In the genomic region with DNA sequence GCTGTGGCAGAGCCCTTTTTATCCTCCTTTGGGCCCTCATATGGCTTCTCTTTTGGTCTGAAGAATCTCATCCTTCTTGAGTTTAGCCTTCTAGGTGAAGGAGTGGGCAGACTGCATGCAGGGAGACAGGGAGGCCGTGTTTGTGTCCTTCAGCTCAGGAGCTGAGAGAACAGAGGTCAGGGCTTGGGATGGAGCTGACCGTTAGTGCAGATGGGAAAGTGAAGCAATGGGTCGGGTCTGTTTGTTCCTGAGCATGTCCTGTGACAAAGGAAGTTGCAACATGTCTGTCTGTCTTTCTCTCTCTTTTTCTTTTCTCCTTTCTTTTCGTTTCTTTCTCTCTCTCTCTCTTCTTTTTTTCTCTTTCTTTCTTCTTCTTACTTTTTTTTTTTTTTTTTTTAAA, we compare ENCODE assay signal across 11 cellular contexts. TPM values are rescaled to one million over a fixed set of nuclear protein-coding genes. Genes with fewer than 3 reads are reported as not detected.
A peak's percentile ranks its signal among the peaks of the same experiment; 100 is the strongest.
DNase-seq lines count a peak whose midpoint lies in the region; ATAC-seq, FAIRE-seq and TF ChIP-seq lines count a peak whose summit lies in the region.
"Had no signal": no experiment of that assay in that cellular context is flagged by ENCODE, and none has a peak within 500 bp of the region (broad histone marks: within the 10 kb centered on the region; RNA-seq: fewer than 3 reads in every experiment).

No MANE protein-coding gene starts in this region.

- peaks cover 63% of the 10 kb centered on the region for H3K4me1 ChIP-seq in adipocyte (ENCODE audit: control insufficient read depth, insufficient read depth, low read length)
- peaks cover 15 to 99% of the 10 kb centered on the region in 2 donors for H3K4me1 ChIP-seq in left lung
- H3K4me1 ChIP-seq in tibial artery, result peaks cover 7 to 97% (median 63%) of the 10 kb centered on the region in 4 donors
- H3K4me1 ChIP-seq in small intestine (ENCODE audit: control insufficient read depth in 2 of 2, insufficient read depth in 1 of 2, low read depth in 1 of 2, low read length in 1 of 2), result peaks cover 2 to 27% of the 10 kb centered on the region in 2 donors

- H3K27me3 Mint-ChIP-seq in activated T-cell treated with anti-CD3 and anti-CD28 coated beads, Interleukin-2, amount 50 U/mL, for 24 hours, result no peaks in the 10 kb centered on the region
- H3K27me3 Mint-ChIP-seq in activated T-cell treated with anti-CD3 and anti-CD28 coated beads, Interleukin-2, amount 50 U/mL, for 4 hours (ENCODE audit: low read depth), result no peaks in the 10 kb centered on the region
- H3K27me3 Mint-ChIP-seq: activated B cell treated with CpG ODN at 0.5 μM for 24 hours had no signal

- peak overlapping the region; percentile 57 for H3K4me3 ChIP-seq in adipocyte (ENCODE audit: low read length)
- no peak overlapping the region for H3K4me3 ChIP-seq in left lung
- H3K4me3 ChIP-seq in tibial artery, result no peak overlapping the region
- H3K4me3 ChIP-seq in small intestine (ENCODE audit: low read depth in 1 of 2, low read length in 2 of 2), result no peak overlapping the region
- H3K4me3 ChIP-seq: ascending aorta had no signal

- 49 to 56% (median 53%) methylated on average over 4 of the region's 4 CpGs for WGBS in small intestine, 3 donors

- DNase-seq in activated T-cell treated with anti-CD3 and anti-CD28 coated beads, Interleukin-2, amount 50 U/mL, for 24 hours, result no peak
- DNase-seq in activated T-cell treated with anti-CD3 and anti-CD28 coated beads, Interleukin-2, amount 50 U/mL, for 4 hours, result no peak
- peak; percentile 48 for DNase-seq in adipocyte (ENCODE audit: low read depth)
- no peak for DNase-seq in left lung
- DNase-seq in tibial artery, result peak; percentile 70 to 73
- no peak for DNase-seq in small intestine
- no peak for DNase-seq in NCI-H1694 treated with DMSO at 0.1 percent for 48 hours (lab: John Stamatoyannopoulos, UW)

- peaks cover 39% of the 10 kb centered on the region for H3K36me3 Mint-ChIP-seq in activated T-cell treated with anti-CD3 and anti-CD28 coated beads, Interleukin-2, amount 50 U/mL, for 24 hours (ENCODE audit: low read depth)
- peaks cover 33% of the 10 kb centered on the region for H3K36me3 Mint-ChIP-seq in activated T-cell treated with anti-CD3 and anti-CD28 coated beads, Interleukin-2, amount 50 U/mL, for 4 hours (ENCODE audit: insufficient read depth)

- H3K27ac Mint-ChIP-seq in activated T-cell treated with anti-CD3 and anti-CD28 coated beads, Interleukin-2, amount 50 U/mL, for 24 hours, result peak overlapping the region; percentile 70
- H3K27ac Mint-ChIP-seq: activated B cell treated with CpG ODN at 0.5 μM for 24 hours had no signal

- H3K27ac ChIP-seq in left lung (peak overlapping the region in 1 of 2 donors; percentile 85), tibial artery (peak overlapping the region; percentile 36 to 49), small intestine (ENCODE audit: low read depth in 1 of 2, low read length in 1 of 2) (peak overlapping the region in 1 of 2 donors; percentile 53)
- H3K27ac ChIP-seq: ascending aorta had no signal

- no peak for TF ChIP-seq CTCF in left lung (IDR thresholded peaks at IDR 0.05)
- no peak for TF ChIP-seq CTCF in tibial artery (IDR thresholded peaks at IDR 0.05)

- peaks cover 12% of the 10 kb centered on the region for H3K36me3 ChIP-seq in adipocyte (ENCODE audit: control insufficient read depth, insufficient read depth, low read length, severe bottlenecking)
- H3K36me3 ChIP-seq in left lung, result no peaks in the 10 kb centered on the region
- H3K36me3 ChIP-seq in tibial artery, result peaks cover 0 to 16% (median 0%) of the 10 kb centered on the region in 3 donors
- H3K36me3 ChIP-seq in small intestine (ENCODE audit: control insufficient read depth in 2 of 2, insufficient read depth in 2 of 2, low read length in 2 of 2), result no peaks in the 10 kb centered on the region

- intact Hi-C loops in left lung (cut with DNase I), result no loop called here
- intact Hi-C loops in tibial artery (cut with DNase I; ENCODE audit: low total_unique reads), result no loop called here

- ATAC-seq in activated T-cell treated with anti-CD3 and anti-CD28 coated beads, Interleukin-2, amount 50 U/mL, for 4 hours, result no peak
- ATAC-seq in left lung, result peak; percentile 45
- ATAC-seq in SK-N-SH treated with all-trans-retinoic acid at 6 μM for 48 hours, result no peak
- ATAC-seq: esophagus mucosa had no signal

- peaks cover 90% of the 10 kb centered on the region for H3K4me1 Mint-ChIP-seq in activated T-cell treated with anti-CD3 and anti-CD28 coated beads, Interleukin-2, amount 50 U/mL, for 24 hours (ENCODE audit: low read depth)
- peaks cover 82% of the 10 kb centered on the region for H3K4me1 Mint-ChIP-seq in activated T-cell treated with anti-CD3 and anti-CD28 coated beads, Interleukin-2, amount 50 U/mL, for 4 hours (ENCODE audit: low read depth)

- H3K27me3 ChIP-seq in adipocyte (replicated peaks; ENCODE audit: control insufficient read depth, insufficient read depth, low read length) (no peaks in the 10 kb centered on the region), left lung (no peaks in the 10 kb centered on the region), tibial artery (no peaks in the 10 kb centered on the region), small intestine (ENCODE audit: control insufficient read depth in 2 of 2, insufficient read depth in 2 of 2, low read length in 2 of 2) (no peaks in the 10 kb centered on the region)
- H3K27me3 ChIP-seq: ascending aorta had no signal

- H3K4me3 Mint-ChIP-seq in activated T-cell treated with anti-CD3 and anti-CD28 coated beads, Interleukin-2, amount 50 U/mL, for 24 hours, result no peak overlapping the region
- no peak overlapping the region for H3K4me3 Mint-ChIP-seq in activated T-cell treated with anti-CD3 and anti-CD28 coated beads, Interleukin-2, amount 50 U/mL, for 4 hours
- H3K4me3 Mint-ChIP-seq: activated B cell treated with CpG ODN at 0.5 μM for 24 hours had no signal

- H3K9me3 ChIP-seq in adipocyte (ENCODE audit: control insufficient read depth, low read length) (no peaks in the 10 kb centered on the region), left lung (no peaks in the 10 kb centered on the region), tibial artery (no peaks in the 10 kb centered on the region), small intestine (ENCODE audit: control insufficient read depth, low read depth) (no peaks in the 10 kb centered on the region)
- H3K9me3 ChIP-seq: ascending aorta had no signal

- no peaks in the 10 kb centered on the region for H3K9me3 Mint-ChIP-seq in activated T-cell treated with anti-CD3 and anti-CD28 coated beads, Interleukin-2, amount 50 U/mL, for 24 hours
- H3K9me3 Mint-ChIP-seq in activated T-cell treated with anti-CD3 and anti-CD28 coated beads, Interleukin-2, amount 50 U/mL, for 4 hours, result no peaks in the 10 kb centered on the region
- H3K9me3 Mint-ChIP-seq: activated B cell treated with CpG ODN at 0.5 μM for 24 hours had no signal

- FAIRE-seq in small intestine (lab: Jason Lieb, UNC), result no peak

- peak overlapping the region; percentile 23 for H3K9ac ChIP-seq in adipocyte (ENCODE audit: low read length)

TF ChIP-seq in SK-N-SH treated with all-trans-retinoic acid at 6 μM for 48 hours, 23 proteins besides CTCF, POLR2A, EP300 and RAD21 (continues in another document):
- TF ChIP-seq, protein P1, sequence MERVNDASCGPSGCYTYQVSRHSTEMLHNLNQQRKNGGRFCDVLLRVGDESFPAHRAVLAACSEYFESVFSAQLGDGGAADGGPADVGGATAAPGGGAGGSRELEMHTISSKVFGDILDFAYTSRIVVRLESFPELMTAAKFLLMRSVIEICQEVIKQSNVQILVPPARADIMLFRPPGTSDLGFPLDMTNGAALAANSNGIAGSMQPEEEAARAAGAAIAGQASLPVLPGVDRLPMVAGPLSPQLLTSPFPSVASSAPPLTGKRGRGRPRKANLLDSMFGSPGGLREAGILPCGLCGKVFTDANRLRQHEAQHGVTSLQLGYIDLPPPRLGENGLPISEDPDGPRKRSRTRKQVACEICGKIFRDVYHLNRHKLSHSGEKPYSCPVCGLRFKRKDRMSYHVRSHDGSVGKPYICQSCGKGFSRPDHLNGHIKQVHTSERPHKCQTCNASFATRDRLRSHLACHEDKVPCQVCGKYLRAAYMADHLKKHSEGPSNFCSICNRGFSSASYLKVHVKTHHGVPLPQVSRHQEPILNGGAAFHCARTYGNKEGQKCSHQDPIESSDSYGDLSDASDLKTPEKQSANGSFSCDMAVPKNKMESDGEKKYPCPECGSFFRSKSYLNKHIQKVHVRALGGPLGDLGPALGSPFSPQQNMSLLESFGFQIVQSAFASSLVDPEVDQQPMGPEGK (CRISPR knock-in tag; IDR thresholded peaks at IDR 0.05; ENCODE audit: borderline replicate concordance), result no peak
- TF ChIP-seq, protein P2, sequence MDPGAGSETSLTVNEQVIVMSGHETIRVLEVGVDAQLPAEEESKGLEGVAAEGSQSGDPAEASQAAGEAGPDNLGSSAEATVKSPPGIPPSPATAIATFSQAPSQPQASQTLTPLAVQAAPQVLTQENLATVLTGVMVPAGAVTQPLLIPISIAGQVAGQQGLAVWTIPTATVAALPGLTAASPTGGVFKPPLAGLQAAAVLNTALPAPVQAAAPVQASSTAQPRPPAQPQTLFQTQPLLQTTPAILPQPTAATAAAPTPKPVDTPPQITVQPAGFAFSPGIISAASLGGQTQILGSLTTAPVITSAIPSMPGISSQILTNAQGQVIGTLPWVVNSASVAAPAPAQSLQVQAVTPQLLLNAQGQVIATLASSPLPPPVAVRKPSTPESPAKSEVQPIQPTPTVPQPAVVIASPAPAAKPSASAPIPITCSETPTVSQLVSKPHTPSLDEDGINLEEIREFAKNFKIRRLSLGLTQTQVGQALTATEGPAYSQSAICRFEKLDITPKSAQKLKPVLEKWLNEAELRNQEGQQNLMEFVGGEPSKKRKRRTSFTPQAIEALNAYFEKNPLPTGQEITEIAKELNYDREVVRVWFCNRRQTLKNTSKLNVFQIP (CRISPR knock-in tag; IDR thresholded peaks at IDR 0.05; ENCODE audit: borderline replicate concordance, low read depth), result no peak
- TF ChIP-seq BACH2 (CRISPR knock-in tag; IDR thresholded peaks at IDR 0.05; ENCODE audit: borderline replicate concordance) (no peak), ZNF70 (CRISPR knock-in tag; IDR thresholded peaks at IDR 0.05) (no peak)
- TF ChIP-seq, protein P3, sequence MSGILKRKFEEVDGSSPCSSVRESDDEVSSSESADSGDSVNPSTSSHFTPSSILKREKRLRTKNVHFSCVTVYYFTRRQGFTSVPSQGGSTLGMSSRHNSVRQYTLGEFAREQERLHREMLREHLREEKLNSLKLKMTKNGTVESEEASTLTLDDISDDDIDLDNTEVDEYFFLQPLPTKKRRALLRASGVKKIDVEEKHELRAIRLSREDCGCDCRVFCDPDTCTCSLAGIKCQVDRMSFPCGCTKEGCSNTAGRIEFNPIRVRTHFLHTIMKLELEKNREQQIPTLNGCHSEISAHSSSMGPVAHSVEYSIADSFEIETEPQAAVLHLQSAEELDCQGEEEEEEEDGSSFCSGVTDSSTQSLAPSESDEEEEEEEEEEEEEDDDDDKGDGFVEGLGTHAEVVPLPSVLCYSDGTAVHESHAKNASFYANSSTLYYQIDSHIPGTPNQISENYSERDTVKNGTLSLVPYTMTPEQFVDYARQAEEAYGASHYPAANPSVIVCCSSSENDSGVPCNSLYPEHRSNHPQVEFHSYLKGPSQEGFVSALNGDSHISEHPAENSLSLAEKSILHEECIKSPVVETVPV (CRISPR knock-in tag; IDR thresholded peaks at IDR 0.05), result no peak

RNA-seq across cellular contexts. Expression of a gene that starts 14.9 kb away (rescaled TPM):
- 100 to 1,000 TPM in 2 of 3 donors, 10 to 100 TPM in 1; 98.2 to 136 (median 135) TPM for total RNA-seq in activated T-cell treated with anti-CD3 and anti-CD28 coated beads, Interleukin-2, amount 50 U/mL, for 4 hours
- 100 to 1,000 TPM in 1 of 2 donors, 10 to 100 TPM in 1; 92.2 to 113 TPM for total RNA-seq in left lung
- 10 to 100 TPM; 56.4 to 93.5 (median 85.0) TPM for polyA plus RNA-seq in small intestine

Comparison
In these comparisons a context has a peak if more than half of its experiments do, and no peak if none do; other contexts are left out.
1. DNase-seq: peak in adipocyte (single experiment) and tibial artery (2 of 2); none in activated T-cell treated with anti-CD3 and anti-CD28 coated beads, Interleukin-2, amount 50 U/mL, for 24 hours (single experiment), activated T-cell treated with anti-CD3 and anti-CD28 coated beads, Interleukin-2, amount 50 U/mL, for 4 hours (single experiment), left lung (0 of 2), small intestine (single experiment) and NCI-H1694 treated with DMSO at 0.1 percent for 48 hours (single experiment).